Comparison of ENCODE assay signal across 11 cellular contexts in the genomic region with DNA sequence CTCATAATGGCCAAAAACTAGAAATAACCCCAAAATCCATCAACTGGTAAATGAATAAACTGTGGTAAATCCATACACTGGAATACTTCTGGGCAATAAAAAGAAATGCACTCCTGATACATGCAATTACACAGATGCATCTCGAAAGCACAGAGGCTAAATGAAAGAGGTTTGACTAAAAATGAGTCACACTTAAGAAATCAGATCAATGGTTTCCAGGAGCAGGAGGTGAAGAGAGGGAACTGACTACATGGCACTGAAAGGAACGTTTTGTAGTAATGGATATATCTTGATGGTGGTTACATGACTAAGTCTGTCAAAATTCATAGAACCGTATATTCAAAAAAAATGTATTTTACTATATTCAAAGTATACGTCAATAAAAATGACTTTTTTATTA. TPM values are rescaled to one million over a fixed set of nuclear protein-coding genes. Genes with fewer than 3 reads are reported as not detected.
DNase-seq lines count a peak whose midpoint lies in the region; ATAC-seq, FAIRE-seq and TF ChIP-seq lines count a peak whose summit lies in the region.
"Had no signal": no experiment of that assay in that cellular context is flagged by ENCODE, and none has a peak within 500 bp of the region (broad histone marks: within the 10 kb centered on the region; RNA-seq: fewer than 3 reads in every experiment).

No MANE protein-coding gene starts in this region.

- H2AFZ ChIP-seq in SK-N-SH (ENCODE audit: low read depth): no peak overlapping the region

- no peak overlapping the region for H3K4me3 ChIP-seq in BLaER1 treated with 17β-estradiol and CSF1 and Interleukin-3, amounts not matched to agents 10 nM and 100 nM
- no peak overlapping the region for H3K4me3 ChIP-seq in SK-N-SH (ENCODE audit: low read depth in 2 of 2, low read length in 1 of 2)
- H3K4me3 ChIP-seq in choroid plexus epithelial cell (ENCODE audit: low read depth, low read length): no peak overlapping the region
- H3K4me3 ChIP-seq: adrenal gland had no signal

- 40% methylated on average over 4 of the region's 4 CpGs for WGBS in SK-N-SH (ENCODE audit: low lambda C conversion rate)

- CTCF ChIA-PET in SK-N-SH (lab: Yijun Ruan, JAX): interaction anchor here (0.6 to 1.3 kb wide), 4 partner anchors 42 to 141 kb away, joined by 3 to 5 read pairs (median 4); no protein-coding TSS in a partner anchor

- H3F3A ChIP-seq in SK-N-SH (replicated peaks; ENCODE audit: insufficient read depth): peaks cover 4% of the 10 kb centered on the region

- H3K9me3 ChIP-seq in BLaER1 treated with 17β-estradiol and CSF1 and Interleukin-3, amounts not matched to agents 10 nM and 100 nM (replicated peaks in 1 of 11): 0 out of 22 replicates have a peak, but pooled peaks cover 0 to 8% (median 0%) of the 10 kb centered on the region in 11 experiments
- H3K9me3 ChIP-seq in SK-N-SH: no peaks in the 10 kb centered on the region

- H3K27ac ChIP-seq in BLaER1 treated with 17β-estradiol and CSF1 and Interleukin-3, amounts not matched to agents 10 nM and 100 nM: 0 out of 22 replicates have a peak overlapping the region, but pooled peaks of 1 of the 11 experiments have one; percentile 14
- H3K27ac ChIP-seq in SK-N-SH (ENCODE audit: low read depth in 2 of 2, low read length in 1 of 2): no peak overlapping the region
- H3K27ac ChIP-seq: adrenal gland had no signal

- peak overlapping the region in 8 of 11 experiments; percentile 20 to 60 (median 42); a peak in 16 of 22 replicates for H3K4me2 ChIP-seq in BLaER1 treated with 17β-estradiol and CSF1 and Interleukin-3, amounts not matched to agents 10 nM and 100 nM
- no peak overlapping the region for H3K4me2 ChIP-seq in SK-N-SH

- peaks cover 0 to 48% (median 0%) of the 10 kb centered on the region in 11 experiments; a peak in 5 of 22 replicates for H4K20me1 ChIP-seq in BLaER1 treated with 17β-estradiol and CSF1 and Interleukin-3, amounts not matched to agents 10 nM and 100 nM
- no peaks in the 10 kb centered on the region; the same call in 1 of the 2 replicates for H4K20me1 ChIP-seq in SK-N-SH (ENCODE audit: insufficient read depth)

- no peak for ATAC-seq in GM18873 (IDR thresholded peaks at IDR 0.05; ENCODE audit: low FRiP score, unreplicated experiment)
- ATAC-seq in HG02870 (IDR thresholded peaks at IDR 0.05; ENCODE audit: unreplicated experiment): no peak

- peaks cover 9 to 35% (median 15%) of the 10 kb centered on the region in 10 experiments for H3K4me1 ChIP-seq in BLaER1 treated with 17β-estradiol and CSF1 and Interleukin-3, amounts not matched to agents 10 nM and 100 nM
- H3K4me1 ChIP-seq in SK-N-SH (ENCODE audit: control insufficient read depth in 1 of 2, insufficient read depth in 2 of 2, low read depth in 1 of 2, low read length in 1 of 2): peaks cover 0 to 8% of the 10 kb centered on the region in 2 experiments; a peak in 2 of 4 replicates
- H3K4me1 ChIP-seq: adrenal gland had no signal

- no peak for TF ChIP-seq CTCF in SK-N-SH (IDR thresholded peaks at IDR 0.05)
- no peak for TF ChIP-seq CTCF in choroid plexus epithelial cell (conservative IDR thresholded peaks at IDR 0.05; ENCODE audit: low read depth, low read length)

- H3K9ac ChIP-seq in BLaER1 treated with 17β-estradiol and CSF1 and Interleukin-3, amounts not matched to agents 10 nM and 100 nM: no peak overlapping the region
- H3K9ac ChIP-seq in SK-N-SH: no peak overlapping the region

- no peaks in the 10 kb centered on the region for H3K79me2 ChIP-seq in SK-N-SH (ENCODE audit: insufficient read depth)

- H3K9me2 ChIP-seq in SK-N-SH: no peaks in the 10 kb centered on the region

- POLR2A ChIA-PET in SK-N-SH (lab: Yijun Ruan, JAX): no interaction called here

- H3K36me3 ChIP-seq in BLaER1 treated with 17β-estradiol and CSF1 and Interleukin-3, amounts not matched to agents 10 nM and 100 nM: peaks cover 0 to 77% (median 51%) of the 10 kb centered on the region in 11 experiments; a peak in 14 of 22 replicates
- no peaks in the 10 kb centered on the region for H3K36me3 ChIP-seq in SK-N-SH (replicated peaks in 1 of 2; ENCODE audit: control insufficient read depth in 1 of 2, insufficient read depth in 2 of 2, low read length in 1 of 2)
- H3K36me3 ChIP-seq: adrenal gland had no signal

- no peak for TF ChIP-seq EP300 in SK-N-SH (IDR thresholded peaks at IDR 0.05; ENCODE audit: borderline replicate concordance in 1 of 2, low read depth in 1 of 2, low read length in 1 of 2)

- no peak for TF ChIP-seq RAD21 in SK-N-SH (IDR thresholded peaks at IDR 0.05; ENCODE audit: low read length)

- H3K27me3 ChIP-seq in BLaER1 treated with 17β-estradiol and CSF1 and Interleukin-3, amounts not matched to agents 10 nM and 100 nM: no peaks in the 10 kb centered on the region
- no peaks in the 10 kb centered on the region for H3K27me3 ChIP-seq in SK-N-SH (ENCODE audit: insufficient read depth)
- H3K27me3 ChIP-seq: adrenal gland had no signal

- no peak for DNase-seq in GM19239 (ENCODE audit: insufficient read length, low spot score)
- DNase-seq in SK-N-SH: no peak
- peak; percentile 6 for DNase-seq in choroid plexus epithelial cell (ENCODE audit: low read depth)
- DNase-seq in activated gamma-delta T cell treated with Interleukin-2 at 50 U/mL for 16 hours: no peak
- DNase-seq in hepatic stellate cell (ENCODE audit: low spot score): no peak
- DNase-seq: GF-D8, GOT3 had no signal

- FAIRE-seq in GM19239 (lab: Jason Lieb, UNC): peak; percentile 66

TF ChIP-seq in SK-N-SH, 30 proteins besides CTCF, POLR2A, EP300 and RAD21:
- no peak for TF ChIP-seq GATA2 (CRISPR knock-in tag; IDR thresholded peaks at IDR 0.05)
- peak; percentile 55 for TF ChIP-seq FOSL2 (IDR thresholded peaks at IDR 0.05; ENCODE audit: borderline replicate concordance, low read depth)
- peak; percentile 14; the same call in 1 of the 2 replicates for TF ChIP-seq JUND (IDR thresholded peaks at IDR 0.05)

RNA-seq across cellular contexts. Expression of a gene that starts 42.4 kb away (rescaled TPM):
- polyA plus RNA-seq in SK-N-SH (2012; rRNA removed): 5.9 and 7.6 TPM in 2 replicates
- polyA plus RNA-seq in SK-N-SH (2012; cell fraction: cytosol; rRNA removed): 8.9 and 9.3 TPM in 2 replicates
- polyA plus RNA-seq in SK-N-SH (2012; cell fraction: nucleus; rRNA removed): 2.6 and 8.5 TPM in 2 replicates
